In the genomic region with DNA sequence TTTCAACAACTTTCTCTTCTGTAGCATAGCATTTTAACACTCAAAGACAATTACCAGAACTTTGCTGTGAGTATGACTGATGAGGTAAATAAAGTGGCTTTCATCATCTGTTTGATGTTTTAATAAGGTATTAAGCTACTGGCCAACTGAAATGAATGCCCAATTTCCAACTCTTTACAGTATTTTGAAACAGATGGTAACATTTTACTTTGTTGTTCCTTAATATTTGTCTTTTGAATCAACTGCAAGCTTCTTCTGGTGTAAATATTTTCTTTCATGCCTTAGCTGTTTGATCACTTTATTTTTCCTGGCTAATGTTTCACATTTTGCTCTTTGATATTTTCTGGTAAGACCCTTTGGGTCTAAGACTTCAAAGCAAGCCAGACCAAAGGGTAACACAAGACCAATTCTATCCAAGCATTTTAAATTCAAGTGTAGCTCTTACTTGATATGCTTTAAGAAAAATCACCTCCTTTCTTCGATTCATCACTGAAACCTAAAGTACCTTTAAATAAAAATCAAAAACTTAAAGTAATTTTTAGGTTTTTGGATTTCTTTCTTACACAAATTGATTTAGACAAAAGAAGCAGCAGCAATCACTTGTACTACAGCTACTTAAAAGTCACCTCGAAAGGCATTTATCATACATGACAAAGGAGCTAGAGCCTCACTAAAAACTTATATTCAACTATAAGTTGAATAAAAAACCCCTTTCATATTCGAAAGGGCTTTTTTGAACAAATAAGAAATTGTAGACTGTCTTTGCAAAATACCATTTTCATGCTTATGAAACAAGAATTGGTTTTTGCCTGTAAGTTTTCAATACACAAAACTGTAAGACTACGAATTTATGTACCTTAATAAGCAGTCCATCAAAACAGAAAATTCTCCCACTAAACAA, we compare ENCODE assay signal across 1 cellular context.
A peak's percentile ranks its signal among the peaks of the same experiment; 100 is the strongest.
TF ChIP-seq lines count a peak whose summit lies in the region.

No MANE protein-coding gene starts in this region.

TF ChIP-seq in HepG2, 621 proteins besides CTCF, POLR2A, EP300 and RAD21 (continued from another document and continues in another):
- TF ChIP-seq, protein P1, sequence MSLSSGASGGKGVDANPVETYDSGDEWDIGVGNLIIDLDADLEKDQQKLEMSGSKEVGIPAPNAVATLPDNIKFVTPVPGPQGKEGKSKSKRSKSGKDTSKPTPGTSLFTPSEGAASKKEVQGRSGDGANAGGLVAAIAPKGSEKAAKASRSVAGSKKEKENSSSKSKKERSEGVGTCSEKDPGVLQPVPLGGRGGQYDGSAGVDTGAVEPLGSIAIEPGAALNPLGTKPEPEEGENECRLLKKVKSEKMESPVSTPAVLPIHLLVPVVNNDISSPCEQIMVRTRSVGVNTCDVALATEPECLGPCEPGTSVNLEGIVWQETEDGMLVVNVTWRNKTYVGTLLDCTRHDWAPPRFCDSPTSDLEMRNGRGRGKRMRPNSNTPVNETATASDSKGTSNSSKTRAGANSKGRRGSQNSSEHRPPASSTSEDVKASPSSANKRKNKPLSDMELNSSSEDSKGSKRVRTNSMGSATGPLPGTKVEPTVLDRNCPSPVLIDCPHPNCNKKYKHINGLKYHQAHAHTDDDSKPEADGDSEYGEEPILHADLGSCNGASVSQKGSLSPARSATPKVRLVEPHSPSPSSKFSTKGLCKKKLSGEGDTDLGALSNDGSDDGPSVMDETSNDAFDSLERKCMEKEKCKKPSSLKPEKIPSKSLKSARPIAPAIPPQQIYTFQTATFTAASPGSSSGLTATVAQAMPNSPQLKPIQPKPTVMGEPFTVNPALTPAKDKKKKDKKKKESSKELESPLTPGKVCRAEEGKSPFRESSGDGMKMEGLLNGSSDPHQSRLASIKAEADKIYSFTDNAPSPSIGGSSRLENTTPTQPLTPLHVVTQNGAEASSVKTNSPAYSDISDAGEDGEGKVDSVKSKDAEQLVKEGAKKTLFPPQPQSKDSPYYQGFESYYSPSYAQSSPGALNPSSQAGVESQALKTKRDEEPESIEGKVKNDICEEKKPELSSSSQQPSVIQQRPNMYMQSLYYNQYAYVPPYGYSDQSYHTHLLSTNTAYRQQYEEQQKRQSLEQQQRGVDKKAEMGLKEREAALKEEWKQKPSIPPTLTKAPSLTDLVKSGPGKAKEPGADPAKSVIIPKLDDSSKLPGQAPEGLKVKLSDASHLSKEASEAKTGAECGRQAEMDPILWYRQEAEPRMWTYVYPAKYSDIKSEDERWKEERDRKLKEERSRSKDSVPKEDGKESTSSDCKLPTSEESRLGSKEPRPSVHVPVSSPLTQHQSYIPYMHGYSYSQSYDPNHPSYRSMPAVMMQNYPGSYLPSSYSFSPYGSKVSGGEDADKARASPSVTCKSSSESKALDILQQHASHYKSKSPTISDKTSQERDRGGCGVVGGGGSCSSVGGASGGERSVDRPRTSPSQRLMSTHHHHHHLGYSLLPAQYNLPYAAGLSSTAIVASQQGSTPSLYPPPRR (CRISPR knock-in tag; IDR thresholded peaks at IDR 0.05; ENCODE audit: borderline replicate concordance), result peak; percentile 95
- TF ChIP-seq, protein P2, sequence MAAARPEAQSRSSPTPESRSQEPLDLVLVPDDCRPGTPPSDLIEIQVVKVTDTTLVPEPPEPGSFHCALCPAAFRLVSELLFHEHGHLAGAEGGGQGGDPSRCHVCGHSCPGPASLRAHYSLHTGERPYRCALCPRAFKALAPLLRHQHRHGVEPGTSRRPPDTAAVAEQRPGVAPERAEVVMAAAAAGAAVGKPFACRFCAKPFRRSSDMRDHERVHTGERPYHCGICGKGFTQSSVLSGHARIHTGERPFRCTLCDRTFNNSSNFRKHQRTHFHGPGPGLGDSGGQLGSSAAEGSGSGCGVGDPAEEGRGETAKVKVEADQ (CRISPR knock-in tag; IDR thresholded peaks at IDR 0.05; ENCODE audit: borderline replicate concordance), result no peak
- TF ChIP-seq ZMYM3 (CRISPR knock-in tag; IDR thresholded peaks at IDR 0.05), result no peak
- TF ChIP-seq PLRG1 (conservative IDR thresholded peaks at IDR 0.05), result no peak
- TF ChIP-seq TBL1XR1 (IDR thresholded peaks at IDR 0.05; ENCODE audit: borderline replicate concordance, low read length, partially characterized antibody), result peak; percentile 28
- no peak for TF ChIP-seq ZNF484 (CRISPR knock-in tag; IDR thresholded peaks at IDR 0.05; ENCODE audit: borderline replicate concordance, low read depth)
- no peak for TF ChIP-seq GZF1 (CRISPR knock-in tag; IDR thresholded peaks at IDR 0.05)
- TF ChIP-seq, protein P3, sequence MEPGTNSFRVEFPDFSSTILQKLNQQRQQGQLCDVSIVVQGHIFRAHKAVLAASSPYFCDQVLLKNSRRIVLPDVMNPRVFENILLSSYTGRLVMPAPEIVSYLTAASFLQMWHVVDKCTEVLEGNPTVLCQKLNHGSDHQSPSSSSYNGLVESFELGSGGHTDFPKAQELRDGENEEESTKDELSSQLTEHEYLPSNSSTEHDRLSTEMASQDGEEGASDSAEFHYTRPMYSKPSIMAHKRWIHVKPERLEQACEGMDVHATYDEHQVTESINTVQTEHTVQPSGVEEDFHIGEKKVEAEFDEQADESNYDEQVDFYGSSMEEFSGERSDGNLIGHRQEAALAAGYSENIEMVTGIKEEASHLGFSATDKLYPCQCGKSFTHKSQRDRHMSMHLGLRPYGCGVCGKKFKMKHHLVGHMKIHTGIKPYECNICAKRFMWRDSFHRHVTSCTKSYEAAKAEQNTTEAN (CRISPR knock-in tag; conservative IDR thresholded peaks at IDR 0.05), result no peak
- no peak for TF ChIP-seq ZNF589 (CRISPR knock-in tag; conservative IDR thresholded peaks at IDR 0.05)
- no peak for TF ChIP-seq TGIF2 (CRISPR knock-in tag; IDR thresholded peaks at IDR 0.05)
- peak; percentile 89 for TF ChIP-seq DPF2 (CRISPR knock-in tag; IDR thresholded peaks at IDR 0.05; ENCODE audit: borderline replicate concordance, low read depth)
- TF ChIP-seq, protein P4, sequence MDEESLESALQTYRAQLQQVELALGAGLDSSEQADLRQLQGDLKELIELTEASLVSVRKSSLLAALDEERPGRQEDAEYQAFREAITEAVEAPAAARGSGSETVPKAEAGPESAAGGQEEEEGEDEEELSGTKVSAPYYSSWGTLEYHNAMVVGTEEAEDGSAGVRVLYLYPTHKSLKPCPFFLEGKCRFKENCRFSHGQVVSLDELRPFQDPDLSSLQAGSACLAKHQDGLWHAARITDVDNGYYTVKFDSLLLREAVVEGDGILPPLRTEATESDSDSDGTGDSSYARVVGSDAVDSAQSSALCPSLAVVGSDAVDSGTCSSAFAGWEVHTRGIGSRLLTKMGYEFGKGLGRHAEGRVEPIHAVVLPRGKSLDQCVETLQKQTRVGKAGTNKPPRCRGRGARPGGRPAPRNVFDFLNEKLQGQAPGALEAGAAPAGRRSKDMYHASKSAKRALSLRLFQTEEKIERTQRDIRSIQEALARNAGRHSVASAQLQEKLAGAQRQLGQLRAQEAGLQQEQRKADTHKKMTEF (CRISPR knock-in tag; IDR thresholded peaks at IDR 0.05), result peak; percentile 92
- TF ChIP-seq ZSCAN29 (CRISPR knock-in tag; conservative IDR thresholded peaks at IDR 0.05), result no peak
- TF ChIP-seq HHEX (CRISPR knock-in tag; IDR thresholded peaks at IDR 0.05), result peak; percentile 74
- no peak for TF ChIP-seq U2AF1 (optimal IDR thresholded peaks at IDR 0.05; ENCODE audit: low read depth, low read length)
- TF ChIP-seq HMGA1 (CRISPR knock-in tag; conservative IDR thresholded peaks at IDR 0.05), result no peak
- TF ChIP-seq SRF (IDR thresholded peaks at IDR 0.05; ENCODE audit: low read depth, low read length), result no peak
- TF ChIP-seq, protein P5, sequence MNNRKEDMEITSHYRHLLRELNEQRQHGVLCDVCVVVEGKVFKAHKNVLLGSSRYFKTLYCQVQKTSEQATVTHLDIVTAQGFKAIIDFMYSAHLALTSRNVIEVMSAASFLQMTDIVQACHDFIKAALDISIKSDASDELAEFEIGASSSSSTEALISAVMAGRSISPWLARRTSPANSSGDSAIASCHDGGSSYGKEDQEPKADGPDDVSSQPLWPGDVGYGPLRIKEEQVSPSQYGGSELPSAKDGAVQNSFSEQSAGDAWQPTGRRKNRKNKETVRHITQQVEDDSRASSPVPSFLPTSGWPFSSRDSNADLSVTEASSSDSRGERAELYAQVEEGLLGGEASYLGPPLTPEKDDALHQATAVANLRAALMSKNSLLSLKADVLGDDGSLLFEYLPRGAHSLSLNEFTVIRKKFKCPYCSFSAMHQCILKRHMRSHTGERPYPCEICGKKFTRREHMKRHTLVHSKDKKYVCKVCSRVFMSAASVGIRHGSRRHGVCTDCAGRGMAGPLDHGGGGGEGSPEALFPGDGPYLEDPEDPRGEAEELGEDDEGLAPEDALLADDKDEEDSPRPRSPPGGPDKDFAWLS (CRISPR knock-in tag; IDR thresholded peaks at IDR 0.05; ENCODE audit: borderline replicate concordance), result no peak
- no peak for TF ChIP-seq ZNF615 (CRISPR knock-in tag; IDR thresholded peaks at IDR 0.05; ENCODE audit: borderline replicate concordance)
- TF ChIP-seq ZNF431 (CRISPR knock-in tag; IDR thresholded peaks at IDR 0.05; ENCODE audit: borderline replicate concordance, low read depth), result no peak; the same call in 1 of the 2 replicates
- TF ChIP-seq, protein P6, sequence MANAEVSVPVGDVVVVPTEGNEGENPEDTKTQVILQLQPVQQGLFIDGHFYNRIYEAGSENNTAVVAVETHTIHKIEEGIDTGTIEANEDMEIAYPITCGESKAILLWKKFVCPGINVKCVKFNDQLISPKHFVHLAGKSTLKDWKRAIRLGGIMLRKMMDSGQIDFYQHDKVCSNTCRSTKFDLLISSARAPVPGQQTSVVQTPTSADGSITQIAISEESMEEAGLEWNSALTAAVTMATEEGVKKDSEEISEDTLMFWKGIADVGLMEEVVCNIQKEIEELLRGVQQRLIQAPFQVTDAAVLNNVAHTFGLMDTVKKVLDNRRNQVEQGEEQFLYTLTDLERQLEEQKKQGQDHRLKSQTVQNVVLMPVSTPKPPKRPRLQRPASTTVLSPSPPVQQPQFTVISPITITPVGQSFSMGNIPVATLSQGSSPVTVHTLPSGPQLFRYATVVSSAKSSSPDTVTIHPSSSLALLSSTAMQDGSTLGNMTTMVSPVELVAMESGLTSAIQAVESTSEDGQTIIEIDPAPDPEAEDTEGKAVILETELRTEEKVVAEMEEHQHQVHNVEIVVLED (CRISPR knock-in tag; IDR thresholded peaks at IDR 0.05; ENCODE audit: borderline replicate concordance), result no peak
- TF ChIP-seq ZNF567 (CRISPR knock-in tag; IDR thresholded peaks at IDR 0.05; ENCODE audit: borderline replicate concordance), result no peak
- TF ChIP-seq, protein P7, sequence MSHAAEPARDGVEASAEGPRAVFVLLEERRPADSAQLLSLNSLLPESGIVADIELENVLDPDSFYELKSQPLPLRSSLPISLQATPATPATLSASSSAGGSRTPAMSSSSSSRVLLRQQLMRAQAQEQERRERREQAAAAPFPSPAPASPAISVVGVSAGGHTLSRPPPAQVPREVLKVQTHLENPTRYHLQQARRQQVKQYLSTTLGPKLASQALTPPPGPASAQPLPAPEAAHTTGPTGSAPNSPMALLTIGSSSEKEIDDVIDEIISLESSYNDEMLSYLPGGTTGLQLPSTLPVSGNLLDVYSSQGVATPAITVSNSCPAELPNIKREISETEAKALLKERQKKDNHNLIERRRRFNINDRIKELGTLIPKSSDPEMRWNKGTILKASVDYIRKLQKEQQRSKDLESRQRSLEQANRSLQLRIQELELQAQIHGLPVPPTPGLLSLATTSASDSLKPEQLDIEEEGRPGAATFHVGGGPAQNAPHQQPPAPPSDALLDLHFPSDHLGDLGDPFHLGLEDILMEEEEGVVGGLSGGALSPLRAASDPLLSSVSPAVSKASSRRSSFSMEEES (CRISPR knock-in tag; IDR thresholded peaks at IDR 0.05), result peak; percentile 70; the same call in 1 of the 2 replicates
- TF ChIP-seq ZNF33A (CRISPR knock-in tag; IDR thresholded peaks at IDR 0.05; ENCODE audit: borderline replicate concordance), result no peak
- 0 out of 2 replicates have a peak, but pooled peaks have one; percentile 19 for TF ChIP-seq RFXANK (CRISPR knock-in tag; IDR thresholded peaks at IDR 0.05)
- TF ChIP-seq, protein P8, sequence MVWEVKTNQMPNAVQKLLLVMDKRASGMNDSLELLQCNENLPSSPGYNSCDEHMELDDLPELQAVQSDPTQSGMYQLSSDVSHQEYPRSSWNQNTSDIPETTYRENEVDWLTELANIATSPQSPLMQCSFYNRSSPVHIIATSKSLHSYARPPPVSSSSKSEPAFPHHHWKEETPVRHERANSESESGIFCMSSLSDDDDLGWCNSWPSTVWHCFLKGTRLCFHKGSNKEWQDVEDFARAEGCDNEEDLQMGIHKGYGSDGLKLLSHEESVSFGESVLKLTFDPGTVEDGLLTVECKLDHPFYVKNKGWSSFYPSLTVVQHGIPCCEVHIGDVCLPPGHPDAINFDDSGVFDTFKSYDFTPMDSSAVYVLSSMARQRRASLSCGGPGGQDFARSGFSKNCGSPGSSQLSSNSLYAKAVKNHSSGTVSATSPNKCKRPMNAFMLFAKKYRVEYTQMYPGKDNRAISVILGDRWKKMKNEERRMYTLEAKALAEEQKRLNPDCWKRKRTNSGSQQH (CRISPR knock-in tag; IDR thresholded peaks at IDR 0.05; ENCODE audit: low read depth), result no peak
- TF ChIP-seq ZNF282 (IDR thresholded peaks at IDR 0.05; ENCODE audit: partially characterized antibody), result no peak
- TF ChIP-seq, protein P9, sequence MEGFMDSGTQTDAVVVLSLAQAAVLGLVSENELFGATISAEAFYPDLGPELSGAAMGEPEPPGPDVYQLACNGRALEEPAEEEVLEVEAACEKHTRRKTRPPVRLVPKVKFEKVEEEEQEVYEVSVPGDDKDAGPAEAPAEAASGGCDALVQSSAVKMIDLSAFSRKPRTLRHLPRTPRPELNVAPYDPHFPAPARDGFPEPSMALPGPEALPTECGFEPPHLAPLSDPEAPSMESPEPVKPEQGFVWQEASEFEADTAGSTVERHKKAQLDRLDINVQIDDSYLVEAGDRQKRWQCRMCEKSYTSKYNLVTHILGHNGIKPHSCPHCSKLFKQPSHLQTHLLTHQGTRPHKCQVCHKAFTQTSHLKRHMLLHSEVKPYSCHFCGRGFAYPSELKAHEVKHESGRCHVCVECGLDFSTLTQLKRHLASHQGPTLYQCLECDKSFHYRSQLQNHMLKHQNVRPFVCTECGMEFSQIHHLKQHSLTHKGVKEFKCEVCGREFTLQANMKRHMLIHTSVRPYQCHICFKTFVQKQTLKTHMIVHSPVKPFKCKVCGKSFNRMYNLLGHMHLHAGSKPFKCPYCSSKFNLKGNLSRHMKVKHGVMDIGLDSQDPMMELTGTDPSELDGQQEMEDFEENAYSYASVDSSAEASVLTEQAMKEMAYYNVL (CRISPR knock-in tag; IDR thresholded peaks at IDR 0.05; ENCODE audit: borderline replicate concordance), result no peak
- no peak for TF ChIP-seq ZNF234 (CRISPR knock-in tag; conservative IDR thresholded peaks at IDR 0.05)
- no peak for TF ChIP-seq ZNF724P (CRISPR knock-in tag; IDR thresholded peaks at IDR 0.05; ENCODE audit: borderline replicate concordance)
- TF ChIP-seq, protein P10, sequence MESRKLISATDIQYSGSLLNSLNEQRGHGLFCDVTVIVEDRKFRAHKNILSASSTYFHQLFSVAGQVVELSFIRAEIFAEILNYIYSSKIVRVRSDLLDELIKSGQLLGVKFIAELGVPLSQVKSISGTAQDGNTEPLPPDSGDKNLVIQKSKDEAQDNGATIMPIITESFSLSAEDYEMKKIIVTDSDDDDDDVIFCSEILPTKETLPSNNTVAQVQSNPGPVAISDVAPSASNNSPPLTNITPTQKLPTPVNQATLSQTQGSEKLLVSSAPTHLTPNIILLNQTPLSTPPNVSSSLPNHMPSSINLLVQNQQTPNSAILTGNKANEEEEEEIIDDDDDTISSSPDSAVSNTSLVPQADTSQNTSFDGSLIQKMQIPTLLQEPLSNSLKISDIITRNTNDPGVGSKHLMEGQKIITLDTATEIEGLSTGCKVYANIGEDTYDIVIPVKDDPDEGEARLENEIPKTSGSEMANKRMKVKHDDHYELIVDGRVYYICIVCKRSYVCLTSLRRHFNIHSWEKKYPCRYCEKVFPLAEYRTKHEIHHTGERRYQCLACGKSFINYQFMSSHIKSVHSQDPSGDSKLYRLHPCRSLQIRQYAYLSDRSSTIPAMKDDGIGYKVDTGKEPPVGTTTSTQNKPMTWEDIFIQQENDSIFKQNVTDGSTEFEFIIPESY (CRISPR knock-in tag; IDR thresholded peaks at IDR 0.05), result no peak
- TF ChIP-seq SUZ12 (IDR thresholded peaks at IDR 0.05; ENCODE audit: low read depth, low read length), result no peak
- TF ChIP-seq MIXL1 (CRISPR knock-in tag; IDR thresholded peaks at IDR 0.05), result peak; percentile 91
- no peak for TF ChIP-seq ZFP36L2 (CRISPR knock-in tag; IDR thresholded peaks at IDR 0.05)
- no peak for TF ChIP-seq PRMT3 (CRISPR knock-in tag; IDR thresholded peaks at IDR 0.05; ENCODE audit: borderline replicate concordance, low read depth)
